In the genomic region with DNA sequence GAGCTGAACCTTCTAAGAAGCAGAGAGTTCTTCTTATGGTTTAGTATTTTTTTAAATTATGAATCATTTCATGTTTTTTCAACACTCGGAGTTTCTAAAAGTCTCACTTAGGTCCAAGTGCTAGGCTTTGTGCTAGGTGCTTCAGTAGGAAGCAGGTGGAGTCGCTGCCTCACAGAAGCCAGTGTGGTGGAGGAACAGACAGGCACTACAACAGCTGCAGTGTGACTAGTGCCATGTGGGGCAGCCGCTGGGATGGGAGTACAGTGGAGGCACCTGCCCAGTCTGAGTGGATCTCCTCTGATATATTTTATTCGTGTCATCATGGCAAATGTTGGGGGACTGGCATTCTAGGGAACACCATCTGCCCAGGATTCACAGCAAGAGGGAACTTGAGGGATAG, we compare ENCODE assay signal across 14 cellular contexts. TPM values are rescaled to one million over a fixed set of nuclear protein-coding genes. Genes with fewer than 3 reads are reported as not detected.
"Had no signal": no experiment of that assay in that cellular context is flagged by ENCODE, and none has a peak within 500 bp of the region (broad histone marks: within the 10 kb centered on the region; RNA-seq: fewer than 3 reads in every experiment).

No MANE protein-coding gene starts in this region.

- H3K4me3 ChIP-seq: heart left ventricle, pancreas, thoracic aorta had no signal

- DNase-seq: activated CD4-positive, alpha-beta memory T cell treated with anti-CD3 and anti-CD28 coated beads, Interleukin-2, amount 10 ng/mL, durations not matched to agents 7 days and 5 days; activated naive CD4-positive, alpha-beta T cell treated with anti-CD3 and anti-CD28 coated beads, Interleukin-2, amount 10 ng/mL, durations not matched to agents 7 days and 5 days; activated T-cell treated with anti-CD3 and anti-CD28 coated beads, Interleukin-2, amount 50 U/mL, for 24 hours; cortex of kidney; effector CD8-positive, alpha-beta T cell; foreskin keratinocyte; heart left ventricle; immature natural killer cell; pancreas; stimulated activated CD4-positive, alpha-beta T cell treated with anti-CD3 and anti-CD28 coated beads, Interleukin-1b, Interleukin-23, amount 100 ng/mL, for 48 hours had no signal

- H3K27ac ChIP-seq: foreskin keratinocyte, heart left ventricle, pancreas, VCaP had no signal

- H3K9me3 ChIP-seq: heart left ventricle, pancreas, thoracic aorta had no signal

- H3K4me1 ChIP-seq: pancreas had no signal

- H3K27me3 ChIP-seq: foreskin keratinocyte, heart left ventricle, pancreas had no signal

- FAIRE-seq: endothelial cell of umbilical vein, pancreas had no signal

- H3K36me3 ChIP-seq: pancreas had no signal

RNA-seq across cellular contexts. Expression of gene PCDHGC5, which starts 15.3 kb away (rescaled TPM):
- total RNA-seq: activated CD4-positive, alpha-beta memory T cell treated with anti-CD3 and anti-CD28 coated beads, Interleukin-2, amount 10 ng/mL, durations not matched to agents 7 days and 5 days; T-helper 1 cell treated with Interleukin-12 subunit alpha and Interleukin-12 subunit beta and Interleukin-4 antibody, amounts not matched to agents 30 ng/mL and 1 ng/mL, for 36 hours had no signal
- polyA plus RNA-seq: immature natural killer cell had no signal

RNA-seq across cellular contexts. Expression of gene PCDHGC4, which starts 19.4 kb away (rescaled TPM):
- total RNA-seq: activated CD4-positive, alpha-beta memory T cell treated with anti-CD3 and anti-CD28 coated beads, Interleukin-2, amount 10 ng/mL, durations not matched to agents 7 days and 5 days; T-helper 1 cell treated with Interleukin-12 subunit alpha and Interleukin-12 subunit beta and Interleukin-4 antibody, amounts not matched to agents 30 ng/mL and 1 ng/mL, for 36 hours had no signal
- polyA plus RNA-seq: immature natural killer cell had no signal

RNA-seq across cellular contexts. Expression of gene PCDHGC3, which starts 28.4 kb away (rescaled TPM):
- total RNA-seq: activated CD4-positive, alpha-beta memory T cell treated with anti-CD3 and anti-CD28 coated beads, Interleukin-2, amount 10 ng/mL, durations not matched to agents 7 days and 5 days; T-helper 1 cell treated with Interleukin-12 subunit alpha and Interleukin-12 subunit beta and Interleukin-4 antibody, amounts not matched to agents 30 ng/mL and 1 ng/mL, for 36 hours had no signal
